12 cellular contexts compared by ENCODE assay signal in genomic region chr10:16999665-17000451, GRCh38.
A peak's percentile ranks its signal among the peaks of the same experiment; 100 is the strongest.
DNase-seq lines count a peak whose midpoint lies in the region; ATAC-seq and TF ChIP-seq lines count a peak whose summit lies in the region.
"Had no signal": no experiment of that assay in that cellular context is flagged by ENCODE, and none has a peak within 500 bp of the region (broad histone marks: within the 10 kb centered on the region; RNA-seq: fewer than 3 reads in every experiment).

No MANE protein-coding gene starts in this region.

- no peaks in the 10 kb centered on the region for H3K27me3 ChIP-seq in heart left ventricle
- no peaks in the 10 kb centered on the region for H3K27me3 ChIP-seq in neural progenitor cell
- H3K27me3 ChIP-seq in transverse colon, result no peaks in the 10 kb centered on the region
- H3K27me3 ChIP-seq: SJCRH30 had no signal

- peaks cover 0 to 64% (median 21%) of the 10 kb centered on the region in 12 donors for H3K4me1 ChIP-seq in heart left ventricle
- no peaks in the 10 kb centered on the region for H3K4me1 ChIP-seq in neural progenitor cell
- H3K4me1 ChIP-seq in transverse colon, result peaks cover 0 to 26% (median 2%) of the 10 kb centered on the region in 4 donors

- in situ Hi-C loops in transverse colon (cut with MboI; ENCODE audit: low pct_ligation_motif_present in 1 of 4, low pct_unique_long_range_greater_than_20kb in 1 of 4, low sequenced_read_pairs in 3 of 4), result no loop called here

- TF ChIP-seq EP300 in transverse colon (IDR thresholded peaks at IDR 0.05; ENCODE audit: low read depth), result no peak

- intact Hi-C loops in heart left ventricle (cut with DNase I) (loop anchor here in 4 of 10 donors (5.0 to 10.0 kb wide), 4 partner anchors 105 to 235 kb away; partner anchors contain the start of gene VIM (in 1 of the 4)), left cardiac atrium (cut with DNase I) (loop anchor here in 1 of 2 donors (10.0 kb wide), 1 partner anchor 225 kb away; the partner anchor contains the start of gene VIM), transverse colon (cut with DNase I; ENCODE audit: low total_unique reads) (no loop called here)

- peaks cover 0 to 8% (median 0%) of the 10 kb centered on the region in 12 donors for H3K9me3 ChIP-seq in heart left ventricle
- no peaks in the 10 kb centered on the region for H3K9me3 ChIP-seq in neural progenitor cell (ENCODE audit: low read depth)
- H3K9me3 ChIP-seq in transverse colon, result no peaks in the 10 kb centered on the region
- H3K9me3 ChIP-seq: SJCRH30 had no signal

- TF ChIP-seq POLR2A in heart left ventricle (IDR thresholded peaks at IDR 0.05) (no peak), transverse colon (IDR thresholded peaks at IDR 0.05) (no peak)

- peak overlapping the region in 8 of 12 donors; percentile 10 to 68 (median 17) for H3K27ac ChIP-seq in heart left ventricle
- no peak overlapping the region for H3K27ac ChIP-seq in neural progenitor cell
- H3K27ac ChIP-seq in transverse colon, result peak overlapping the region; percentile 24 to 79 (median 46)
- H3K27ac ChIP-seq: SJCRH30 had no signal

- no peak for DNase-seq in heart left ventricle
- no peak for DNase-seq in left cardiac atrium
- DNase-seq in chondrocyte (ENCODE audit: low spot score), result no peak
- no peak for DNase-seq in neural progenitor cell (ENCODE audit: low spot score)
- DNase-seq in transverse colon, result no peak
- DNase-seq in SKM-1 treated with dmso at 0.1 percent for 144 hours (lab: John Stamatoyannopoulos, UW; ENCODE audit: unreplicated experiment), result no peak
- no peak for DNase-seq in COR-L47 (lab: John Stamatoyannopoulos, UW)
- no peak for DNase-seq in NCI-H69 (lab: John Stamatoyannopoulos, UW)
- DNase-seq: immature natural killer cell; NCI-H2107; NK-92 treated with Interleukin-12 subunit alpha and Interleukin-12 subunit beta, amount 100 ng/mL, for 24 hours had no signal

- H3K9ac ChIP-seq in neural progenitor cell, result no peak overlapping the region

- H3K4me3 Mint-ChIP-seq in chondrocyte (ENCODE audit: unreplicated experiment) (peak overlapping the region; percentile 4), neural progenitor cell (no peak overlapping the region)
- H3K4me3 Mint-ChIP-seq: immature natural killer cell had no signal

- H3K9me3 Mint-ChIP-seq in chondrocyte (ENCODE audit: low read depth), result no peaks in the 10 kb centered on the region
- H3K9me3 Mint-ChIP-seq in neural progenitor cell, result peaks cover 14% of the 10 kb centered on the region
- H3K9me3 Mint-ChIP-seq: immature natural killer cell had no signal

- H3F3A ChIP-seq in neural progenitor cell (ENCODE audit: low read depth), result no peaks in the 10 kb centered on the region

- H3K4me2 ChIP-seq in neural progenitor cell, result no peak overlapping the region

- TF ChIP-seq CTCF in heart left ventricle (IDR thresholded peaks at IDR 0.05) (no peak), chondrocyte (IDR thresholded peaks at IDR 0.05) (no peak), neural progenitor cell (IDR thresholded peaks at IDR 0.05) (no peak), transverse colon (IDR thresholded peaks at IDR 0.05) (no peak)

- no peak for ATAC-seq in heart left ventricle
- no peak for ATAC-seq in left cardiac atrium

- H3K36me3 Mint-ChIP-seq in chondrocyte (ENCODE audit: low read depth) (no peaks in the 10 kb centered on the region), neural progenitor cell (peaks cover 15% of the 10 kb centered on the region)

- H4K20me1 ChIP-seq in neural progenitor cell (ENCODE audit: low read depth), result no peaks in the 10 kb centered on the region

- no peak overlapping the region for H2AFZ ChIP-seq in neural progenitor cell (replicated peaks)

- peak overlapping the region; percentile 99 for H3K27ac Mint-ChIP-seq in chondrocyte (ENCODE audit: unreplicated experiment)
- H3K27ac Mint-ChIP-seq in neural progenitor cell, result peak overlapping the region; percentile 42

- no peaks in the 10 kb centered on the region for H3K27me3 Mint-ChIP-seq in chondrocyte (ENCODE audit: low read depth)
- H3K27me3 Mint-ChIP-seq in neural progenitor cell (ENCODE audit: insufficient read depth, low read depth), result peaks cover 2% of the 10 kb centered on the region

- no peaks in the 10 kb centered on the region for H3K79me2 ChIP-seq in neural progenitor cell (ENCODE audit: low read depth)

- WGBS in heart left ventricle, 4 donors, result 68 to 82% (median 73%) methylated on average over 10 of the region's 10 CpGs
- 70 to 73% methylated on average over 9 to 10 of the region's 10 CpGs for WGBS in transverse colon (ENCODE audit: low coverage in 1 of 2), 2 donors

- H3K4me3 ChIP-seq in heart left ventricle (no peak overlapping the region), neural progenitor cell (no peak overlapping the region), transverse colon (no peak overlapping the region)
- H3K4me3 ChIP-seq: SJCRH30 had no signal

- H3K36me3 ChIP-seq in heart left ventricle, result no peaks in the 10 kb centered on the region
- H3K36me3 ChIP-seq in neural progenitor cell, result no peaks in the 10 kb centered on the region
- H3K36me3 ChIP-seq in transverse colon, result no peaks in the 10 kb centered on the region
- H3K36me3 ChIP-seq: SJCRH30 had no signal

- H3K4me1 Mint-ChIP-seq in chondrocyte (ENCODE audit: low read depth) (peaks cover 82% of the 10 kb centered on the region), neural progenitor cell (peaks cover 56% of the 10 kb centered on the region)
